In genomic region chr11:102306048-102306575, GRCh38 we compare ENCODE assay signal across 9 cellular contexts. TPM values are rescaled to one million over a fixed set of nuclear protein-coding genes. Genes with fewer than 3 reads are reported as not detected.
DNase-seq lines count a peak whose midpoint lies in the region; ATAC-seq and TF ChIP-seq lines count a peak whose summit lies in the region.
"Had no signal": no experiment of that assay in that cellular context is flagged by ENCODE, and none has a peak within 500 bp of the region (broad histone marks: within the 10 kb centered on the region; RNA-seq: fewer than 3 reads in every experiment).

No MANE protein-coding gene starts in this region.

- TF ChIP-seq CTCF in SU-DHL-6 (IDR thresholded peaks at IDR 0.05; ENCODE audit: insufficient read depth, low read length, poor library complexity, severe bottlenecking): peak; percentile 19
- TF ChIP-seq CTCF in upper lobe of right lung (IDR thresholded peaks at IDR 0.05): peak; percentile 13
- no peak for TF ChIP-seq CTCF in progenitor cell of endocrine pancreas (IDR thresholded peaks at IDR 0.05; ENCODE audit: unreplicated experiment)
- TF ChIP-seq CTCF in adrenal gland (IDR thresholded peaks at IDR 0.05): no peak

- no peak for TF ChIP-seq POLR2A in adrenal gland (IDR thresholded peaks at IDR 0.05)

- H3F3A ChIP-seq in SU-DHL-6 (ENCODE audit: insufficient read depth): peaks cover 21% of the 10 kb centered on the region

- peak overlapping the region; percentile 55 for H3K9ac ChIP-seq in SU-DHL-6 (ENCODE audit: low read length)

- H3K27ac ChIP-seq in SU-DHL-6 (ENCODE audit: low read depth, low read length): peak overlapping the region; percentile 95
- H3K27ac ChIP-seq in upper lobe of right lung: peak overlapping the region; percentile 55
- no peak overlapping the region for H3K27ac ChIP-seq in adrenal gland

- peak overlapping the region; percentile 87 for H2AFZ ChIP-seq in SU-DHL-6 (ENCODE audit: low read depth, low read length, severe bottlenecking)

- H3K36me3 Mint-ChIP-seq in activated naive CD4-positive, alpha-beta T cell treated with anti-CD3 and anti-CD28 coated beads for 36 hours (ENCODE audit: low read depth): peaks cover 4% of the 10 kb centered on the region
- H3K36me3 Mint-ChIP-seq in progenitor cell of endocrine pancreas (ENCODE audit: insufficient read depth): peaks cover 3% of the 10 kb centered on the region

- H4K20me1 ChIP-seq in SU-DHL-6 (ENCODE audit: low read depth, low read length): no peaks in the 10 kb centered on the region

- H3K36me3 ChIP-seq in SU-DHL-6 (ENCODE audit: low read length) (no peaks in the 10 kb centered on the region), upper lobe of right lung (no peaks in the 10 kb centered on the region), adrenal gland (replicated peaks in 1 of 2) (no peaks in the 10 kb centered on the region)

- no peaks in the 10 kb centered on the region for H3K27me3 Mint-ChIP-seq in activated naive CD4-positive, alpha-beta T cell treated with anti-CD3 and anti-CD28 coated beads for 36 hours (ENCODE audit: low read depth)
- no peaks in the 10 kb centered on the region for H3K27me3 Mint-ChIP-seq in progenitor cell of endocrine pancreas

- CTCF ChIA-PET in activated naive CD4-positive, alpha-beta T cell treated with anti-CD3 and anti-CD28 coated beads for 36 hours (lab: Charles Lee): interaction anchor here (0.8 to 12.1 kb wide), 11 partner anchors 9 to 360 kb away, joined by 3 to 180 read pairs (median 6); partner anchors contain the start of gene BIRC3

- peaks cover 15% of the 10 kb centered on the region; the same call in 1 of the 2 replicates for H3K9me3 ChIP-seq in SU-DHL-6 (ENCODE audit: insufficient read depth, low read length)
- no peaks in the 10 kb centered on the region for H3K9me3 ChIP-seq in upper lobe of right lung
- peaks cover 0 to 4% (median 0%) of the 10 kb centered on the region in 3 donors for H3K9me3 ChIP-seq in adrenal gland (replicated peaks in 1 of 3)

- intact Hi-C loops in activated naive CD4-positive, alpha-beta T cell treated with anti-CD3 and anti-CD28 coated beads for 36 hours (cut with micrococcal nuclease): loop anchor here (1.0 kb wide), 2 partner anchors 11 to 12 kb away; partner anchors contain the start of gene BIRC3
- intact Hi-C loops in upper lobe of right lung (cut with DNase I) (no loop called here), adrenal gland (cut with DNase I) (no loop called here)

- H3K27ac Mint-ChIP-seq in activated naive CD4-positive, alpha-beta T cell treated with anti-CD3 and anti-CD28 coated beads for 36 hours: peak overlapping the region; percentile 74
- no peak overlapping the region for H3K27ac Mint-ChIP-seq in progenitor cell of endocrine pancreas

- no peaks in the 10 kb centered on the region for H3K79me2 ChIP-seq in SU-DHL-6 (ENCODE audit: insufficient read depth, low read length)

- H3K4me1 ChIP-seq in upper lobe of right lung: peaks cover 13% of the 10 kb centered on the region
- H3K4me1 ChIP-seq in adrenal gland (replicated peaks in 1 of 2): peaks cover 5 to 22% of the 10 kb centered on the region in 2 donors

- peak; percentile 99 for ATAC-seq in upper lobe of right lung

- H3K27me3 ChIP-seq in SU-DHL-6 (ENCODE audit: low read length) (no peaks in the 10 kb centered on the region), upper lobe of right lung (no peaks in the 10 kb centered on the region), adrenal gland (no peaks in the 10 kb centered on the region)

- peak overlapping the region; percentile 36 for H3K4me3 Mint-ChIP-seq in activated naive CD4-positive, alpha-beta T cell treated with anti-CD3 and anti-CD28 coated beads for 36 hours
- no peak overlapping the region for H3K4me3 Mint-ChIP-seq in progenitor cell of endocrine pancreas (ENCODE audit: low read depth)

- H3K4me2 ChIP-seq in SU-DHL-6 (ENCODE audit: low read depth, low read length, poor library complexity, severe bottlenecking): peak overlapping the region; percentile 73

- DNase-seq in activated naive CD4-positive, alpha-beta T cell treated with anti-CD3 and anti-CD28 coated beads for 36 hours: peak; percentile 37
- no peak for DNase-seq in activated naive CD4-positive, alpha-beta T cell treated with Interleukin-2 at 50 U/mL for 16 hours
- DNase-seq in kidney tubule cell (ENCODE audit: low spot score) (peak; percentile 63), upper lobe of right lung (peak; percentile 87), progenitor cell of endocrine pancreas (ENCODE audit: low spot score, unreplicated experiment) (no peak), adrenal gland (no peak), SIG-M5 (lab: John Stamatoyannopoulos, UW) (no peak)
- DNase-seq: DMS 273 treated with DMSO at 0.1 percent for 48 hours had no signal

- H3K9me3 Mint-ChIP-seq in activated naive CD4-positive, alpha-beta T cell treated with anti-CD3 and anti-CD28 coated beads for 36 hours: peaks cover 22% of the 10 kb centered on the region
- H3K9me3 Mint-ChIP-seq in progenitor cell of endocrine pancreas (ENCODE audit: low read depth): peaks cover 24% of the 10 kb centered on the region

- no peaks in the 10 kb centered on the region for H3K9me2 ChIP-seq in SU-DHL-6 (replicated peaks; ENCODE audit: insufficient read depth, low read length)

- 79 to 93% (median 88%) methylated on average over 4 to 5 of the region's 5 CpGs for WGBS in adrenal gland, 4 donors

- peaks cover 59% of the 10 kb centered on the region for H3K4me1 Mint-ChIP-seq in activated naive CD4-positive, alpha-beta T cell treated with anti-CD3 and anti-CD28 coated beads for 36 hours (ENCODE audit: low read depth)
- peaks cover 10% of the 10 kb centered on the region for H3K4me1 Mint-ChIP-seq in progenitor cell of endocrine pancreas (ENCODE audit: low read depth)

- H3K4me3 ChIP-seq in SU-DHL-6 (ENCODE audit: insufficient read depth, low read length, poor library complexity, severe bottlenecking): peak overlapping the region; percentile 33
- no peak overlapping the region for H3K4me3 ChIP-seq in upper lobe of right lung
- H3K4me3 ChIP-seq in adrenal gland: no peak overlapping the region

RNA-seq across cellular contexts. Expression of gene BIRC3, which starts 11.2 kb away (rescaled TPM):
- 100 to 1,000 TPM; 100 to 105 TPM for total RNA-seq in activated naive CD4-positive, alpha-beta T cell treated with anti-CD3 and anti-CD28 coated beads for 36 hours
- 23.0 TPM for total RNA-seq in upper lobe of right lung
- 0.29 and 0.36 TPM in 2 replicates for total RNA-seq in progenitor cell of endocrine pancreas
- 1 to 10 TPM in 7 of 8 donors, under 1 TPM in 1; 0.48 to 8.6 (median 2.8) TPM for total RNA-seq in adrenal gland
- 1 to 10 TPM; 2.9 to 7.6 (median 3.9) TPM for polyA plus RNA-seq in adrenal gland

RNA-seq across cellular contexts. Expression of gene BIRC2, which starts 40.9 kb away (rescaled TPM):
- 10 to 100 TPM; 26.6 to 26.9 TPM for total RNA-seq in activated naive CD4-positive, alpha-beta T cell treated with anti-CD3 and anti-CD28 coated beads for 36 hours
- total RNA-seq in upper lobe of right lung (44.1 TPM), progenitor cell of endocrine pancreas (66.3 and 67.2 TPM in 2 replicates), adrenal gland (100 to 1,000 TPM in 1 of 8 donors, 10 to 100 TPM in 7; 33.4 to 112 (median 48.4) TPM)
- polyA plus RNA-seq in adrenal gland: 10 to 100 TPM; 25.8 to 50.1 (median 27.9) TPM

Comparison
In these comparisons a context has a peak if more than half of its experiments do, and no peak if none do; other contexts are left out.
1. DNase-seq: peak in activated naive CD4-positive, alpha-beta T cell treated with anti-CD3 and anti-CD28 coated beads for 36 hours (single experiment), kidney tubule cell (single experiment) and upper lobe of right lung (single experiment); none in activated naive CD4-positive, alpha-beta T cell treated with Interleukin-2 at 50 U/mL for 16 hours (single experiment), progenitor cell of endocrine pancreas (single experiment), adrenal gland (0 of 7) and SIG-M5 (single experiment).
2. H3K27ac ChIP-seq: peak in SU-DHL-6 (single experiment) and upper lobe of right lung (single experiment); none in adrenal gland (0 of 5).
3. CTCF ChIP-seq: peak in SU-DHL-6 (single experiment) and upper lobe of right lung (single experiment); none in progenitor cell of endocrine pancreas (single experiment) and adrenal gland (0 of 6).